In genomic region chr6:41546866-41547798, GRCh38 we compare ENCODE assay signal across 7 cellular contexts. TPM values are rescaled to one million over a fixed set of nuclear protein-coding genes. Genes with fewer than 3 reads are reported as not detected.
DNase-seq lines count a peak whose midpoint lies in the region; ATAC-seq and TF ChIP-seq lines count a peak whose summit lies in the region.

No MANE protein-coding gene starts in this region.

- H3K4me3 ChIP-seq in GM06990 (replicated peaks; ENCODE audit: low read depth, low read length) (peak overlapping the region; percentile 97), fibroblast of the aortic adventitia (ENCODE audit: low read depth, low read length) (peak overlapping the region; percentile 90)

- peaks cover 50% of the 10 kb centered on the region for H3K4me1 Mint-ChIP-seq in neural crest cell

- TF ChIP-seq CTCF in GM06990 (IDR thresholded peaks at IDR 0.05; ENCODE audit: insufficient read depth, low read length, poor library complexity, severe bottlenecking) (no peak), fibroblast of the aortic adventitia (IDR thresholded peaks at IDR 0.05; ENCODE audit: insufficient read depth, low read length) (no peak), neural crest cell (conservative IDR thresholded peaks at IDR 0.05) (no peak)

- no peaks in the 10 kb centered on the region for H3K36me3 Mint-ChIP-seq in neural crest cell (ENCODE audit: low read depth)

- ATAC-seq in GM21723 (IDR thresholded peaks at IDR 0.05; ENCODE audit: unreplicated experiment): peak; percentile 11

- no peaks in the 10 kb centered on the region for H3K9me3 ChIP-seq in KOPT-K1 (ENCODE audit: insufficient read depth, low read length, poor library complexity, severe bottlenecking)

- peak overlapping the region; percentile 56 for H3K27ac ChIP-seq in KOPT-K1 (ENCODE audit: low read depth, low read length, poor library complexity, severe bottlenecking)

- H3K27me3 ChIP-seq in GM06990 (replicated peaks; ENCODE audit: control insufficient read depth, insufficient read depth, low read length): no peaks in the 10 kb centered on the region

- DNase-seq in GM06990 (ENCODE audit: extremely low read depth, insufficient read length) (peak; percentile 51), fibroblast of the aortic adventitia (ENCODE audit: low read depth) (peak; percentile 33), neural crest cell (ENCODE audit: low read depth, low spot score) (no peak), amniotic stem cell (lab: John Stamatoyannopoulos, UW) (no peak)
- peak; percentile 67 for DNase-seq in activated CD8-positive, alpha-beta memory T cell treated with anti-CD3 and anti-CD28 coated beads, Interleukin-2, amount 50 U/mL, for 48 hours

- peak overlapping the region; percentile 86 for H3K27ac Mint-ChIP-seq in neural crest cell (ENCODE audit: unreplicated experiment)

- peaks cover 12% of the 10 kb centered on the region for H3K27me3 Mint-ChIP-seq in neural crest cell (ENCODE audit: low read depth)

- H3K9me3 Mint-ChIP-seq in neural crest cell: no peaks in the 10 kb centered on the region

- peaks cover 10% of the 10 kb centered on the region for H3K36me3 ChIP-seq in GM06990 (ENCODE audit: control insufficient read depth, insufficient read depth, low read length)
- peaks cover 16% of the 10 kb centered on the region; the same call in 1 of the 2 replicates for H3K36me3 ChIP-seq in KOPT-K1 (ENCODE audit: insufficient read depth, low read length)

- peak overlapping the region; percentile 98 for H3K4me3 Mint-ChIP-seq in neural crest cell

RNA-seq across cellular contexts. Expression of gene FOXP4, which starts 1.0 kb away (rescaled TPM):
- total RNA-seq in fibroblast of the aortic adventitia (ENCODE audit: low replicate concordance) (0.41 and 2.9 TPM in 2 replicates), neural crest cell (57.9 and 62.4 TPM in 2 replicates)

Comparison
In these comparisons a context has a peak if more than half of its experiments do, and no peak if none do; other contexts are left out.
1. DNase-seq: peak in GM06990 (single experiment), activated CD8-positive, alpha-beta memory T cell treated with anti-CD3 and anti-CD28 coated beads, Interleukin-2, amount 50 U/mL, for 48 hours (single experiment) and fibroblast of the aortic adventitia (single experiment); none in neural crest cell (single experiment) and amniotic stem cell (single experiment).
2. RNA of gene FOXP4, which starts 1.0 kb away (total RNA-seq): 57.9 to 62.4 TPM in neural crest cell; 0.41 to 2.9 TPM in fibroblast of the aortic adventitia; every median in the first group is over 10 times any median in the second.